In the genomic region with DNA sequence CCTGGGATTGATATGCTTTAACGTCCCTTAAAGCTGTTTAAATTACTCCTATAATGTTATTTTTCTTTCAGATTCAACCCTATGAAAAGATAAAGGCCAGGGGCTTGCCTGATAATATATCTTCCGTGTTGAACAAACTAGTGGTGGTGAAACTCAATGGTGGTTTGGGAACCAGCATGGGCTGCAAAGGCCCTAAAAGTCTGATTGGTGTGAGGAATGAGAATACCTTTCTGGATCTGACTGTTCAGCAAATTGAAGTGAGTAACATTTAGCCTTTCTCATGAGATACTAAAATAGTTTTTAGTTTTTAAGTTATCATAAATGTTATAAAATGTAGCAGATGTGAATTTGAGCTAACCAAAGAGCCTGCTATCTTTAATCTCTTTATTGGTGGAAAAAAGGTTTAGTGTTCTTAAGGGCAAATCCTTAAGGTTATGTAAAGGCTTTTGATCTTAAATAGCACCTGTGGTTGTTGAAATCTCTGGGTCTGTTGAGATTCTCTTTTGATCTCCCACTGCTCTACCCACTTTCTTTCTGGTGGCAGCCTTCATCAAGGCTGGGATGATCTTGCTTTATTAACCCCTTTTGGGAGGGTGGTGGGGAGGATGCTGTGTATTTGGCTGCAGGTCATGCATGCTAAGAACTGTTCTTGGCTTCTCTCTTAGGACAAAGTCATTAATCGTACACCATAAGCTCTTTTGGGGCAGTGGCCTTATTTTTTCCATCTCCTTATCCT, we compare ENCODE assay signal across 22 cellular contexts. TPM values are rescaled to one million over a fixed set of nuclear protein-coding genes. Genes with fewer than 3 reads are reported as not detected.
DNase-seq lines count a peak whose midpoint lies in the region; ATAC-seq and TF ChIP-seq lines count a peak whose summit lies in the region.
"Had no signal": no experiment of that assay in that cellular context is flagged by ENCODE, and none has a peak within 500 bp of the region (broad histone marks: within the 10 kb centered on the region; RNA-seq: fewer than 3 reads in every experiment).

No MANE protein-coding gene starts in this region.

- no peak overlapping the region for H4K5ac ChIP-seq in H9 (ENCODE audit: insufficient read length, low read depth, low read length)

- no peak overlapping the region for H3K4me3 Mint-ChIP-seq in activated T-cell treated with anti-CD3 and anti-CD28 coated beads, Interleukin-2, amount 50 U/mL, for 72 hours
- no peak overlapping the region for H3K4me3 Mint-ChIP-seq in H9
- H3K4me3 Mint-ChIP-seq in activated T-helper 2 cell treated with anti-CD3 and anti-CD28 coated beads, Interferon-gamma antibody, Interleukin-2, Interleukin-4, amounts not matched to agents 10 μg/mL and 5 μg/mL and 100 μg/mL, durations not matched to agents 14 hours and 24 hours and 36 hours (ENCODE audit: low read depth): no peak overlapping the region
- H3K4me3 Mint-ChIP-seq: neural crest cell had no signal

- no peaks in the 10 kb centered on the region for H3K27me3 ChIP-seq in H9 (ENCODE audit: insufficient read depth, low read length)
- no peaks in the 10 kb centered on the region for H3K27me3 ChIP-seq in gastrocnemius medialis
- H3K27me3 ChIP-seq: BLaER1, sigmoid colon had no signal

- peaks cover 27% of the 10 kb centered on the region for H3K4me1 Mint-ChIP-seq in activated T-cell treated with anti-CD3 and anti-CD28 coated beads, Interleukin-2, amount 50 U/mL, for 72 hours (ENCODE audit: low read depth)
- H3K4me1 Mint-ChIP-seq in H9: peaks cover 45 to 65% of the 10 kb centered on the region in 2 experiments
- peaks cover 21% of the 10 kb centered on the region for H3K4me1 Mint-ChIP-seq in activated T-helper 2 cell treated with anti-CD3 and anti-CD28 coated beads, Interferon-gamma antibody, Interleukin-2, Interleukin-4, amounts not matched to agents 10 μg/mL and 5 μg/mL and 100 μg/mL, durations not matched to agents 14 hours and 24 hours and 36 hours (ENCODE audit: low read depth)

- no peak overlapping the region for H3K14ac ChIP-seq in H9 (ENCODE audit: insufficient read depth, low read length)

- no peaks in the 10 kb centered on the region for H3K79me2 ChIP-seq in H9 (ENCODE audit: insufficient read depth, low read length)

- no peak overlapping the region for H3K23ac ChIP-seq in H9 (ENCODE audit: insufficient read length, low read depth, low read length)

- WGBS in H9 (ENCODE audit: extremely low coverage, insufficient read length, low lambda C conversion rate): no CpG with 5 or more reads among the region's 3 CpGs

- H4K8ac ChIP-seq in H9 (replicated peaks; ENCODE audit: insufficient read length, low read depth, low read length): no peak overlapping the region

- H2BK12ac ChIP-seq in H9 (ENCODE audit: insufficient read length, low read depth, low read length): no peak overlapping the region

- intact Hi-C loops in activated T-helper 2 cell treated with anti-CD3 and anti-CD28 coated beads, Interferon-gamma antibody, Interleukin-2, Interleukin-4, amounts not matched to agents 10 μg/mL and 5 μg/mL and 100 μg/mL, durations not matched to agents 14 hours and 24 hours and 36 hours (cut with micrococcal nuclease): no loop called here
- intact Hi-C loops in gastrocnemius medialis (cut with DNase I; ENCODE audit: low total_unique reads): no loop called here

- no peaks in the 10 kb centered on the region for H4K20me1 ChIP-seq in H9 (ENCODE audit: control insufficient read depth, insufficient read depth, insufficient read length)

- H3K27ac ChIP-seq in H9 (ENCODE audit: insufficient read length, low read depth, low read length) (no peak overlapping the region), gastrocnemius medialis (peak overlapping the region; percentile 2 to 90 (median 60))
- H3K27ac ChIP-seq: BLaER1, epithelial cell of prostate, sigmoid colon had no signal

- H3K4ac ChIP-seq in H9 (ENCODE audit: low read depth, low read length): no peak overlapping the region

- no peak for DNase-seq in activated T-cell treated with anti-CD3 and anti-CD28 coated beads, Interleukin-2, amount 50 U/mL, for 72 hours
- DNase-seq in activated T-cell treated with anti-CD3 and anti-CD28 coated beads, Interleukin-2, amount 50 U/mL, for 1 hour: no peak
- DNase-seq in H9 (no peak), gastrocnemius medialis (no peak), OCI-M1 (lab: John Stamatoyannopoulos, UW) (no peak), NCI-H1436 treated with DMSO at 0.1 percent for 48 hours (lab: John Stamatoyannopoulos, UW) (no peak), GDM1 (lab: John Stamatoyannopoulos, UW) (no peak)
- DNase-seq in activated T-helper 2 cell treated with anti-CD3 and anti-CD28 coated beads, Interferon-gamma antibody, Interleukin-2, Interleukin-4, amounts not matched to agents 10 μg/mL and 5 μg/mL and 100 μg/mL, durations not matched to agents 14 hours and 24 hours and 36 hours (ENCODE audit: low spot score): no peak
- DNase-seq: ACHN; left ventricle myocardium superior; midbrain; NCI-H1436; NCI-H524; posterior cingulate gyrus; sigmoid colon; stimulated activated CD4-positive, alpha-beta T cell treated with anti-CD3 and anti-CD28 coated beads, Interleukin-15, amount 100 ng/mL, for 24 hours; T-helper 9 cell had no signal

- no peak overlapping the region for H3K18ac ChIP-seq in H9 (ENCODE audit: insufficient read length, low read depth, low read length)

- H3K27ac Mint-ChIP-seq in activated T-cell treated with anti-CD3 and anti-CD28 coated beads, Interleukin-2, amount 50 U/mL, for 72 hours: peak overlapping the region; percentile 45
- H3K27ac Mint-ChIP-seq in H9: peak overlapping the region in 2 of 3 experiments; percentile 90 to 92; a peak in 4 of 7 replicates
- peak overlapping the region; percentile 77 for H3K27ac Mint-ChIP-seq in activated T-helper 2 cell treated with anti-CD3 and anti-CD28 coated beads, Interferon-gamma antibody, Interleukin-2, Interleukin-4, amounts not matched to agents 10 μg/mL and 5 μg/mL and 100 μg/mL, durations not matched to agents 14 hours and 24 hours and 36 hours

- H3K9me3 Mint-ChIP-seq in activated T-cell treated with anti-CD3 and anti-CD28 coated beads, Interleukin-2, amount 50 U/mL, for 72 hours: no peaks in the 10 kb centered on the region
- no peaks in the 10 kb centered on the region for H3K9me3 Mint-ChIP-seq in H9
- H3K9me3 Mint-ChIP-seq in activated T-helper 2 cell treated with anti-CD3 and anti-CD28 coated beads, Interferon-gamma antibody, Interleukin-2, Interleukin-4, amounts not matched to agents 10 μg/mL and 5 μg/mL and 100 μg/mL, durations not matched to agents 14 hours and 24 hours and 36 hours: no peaks in the 10 kb centered on the region
- H3K9me3 Mint-ChIP-seq: neural crest cell had no signal

- no peak for TF ChIP-seq CTCF in H9 (conservative IDR thresholded peaks at IDR 0.05)
- no peak for TF ChIP-seq CTCF in gastrocnemius medialis (IDR thresholded peaks at IDR 0.05 in 4 of 5, conservative IDR thresholded peaks at IDR 0.05 in 1 of 5)

- H3K79me1 ChIP-seq in H9 (ENCODE audit: insufficient read depth, low read depth, low read length, poor library complexity, severe bottlenecking): peaks cover 3% of the 10 kb centered on the region

- in situ Hi-C loops in gastrocnemius medialis (cut with MboI; ENCODE audit: low sequenced_read_pairs in 4 of 4): loop anchor here in 1 of 4 donors (25.0 kb wide), 1 partner anchor 295 kb away; a partner anchor contains a TSS

- H3K4me2 ChIP-seq in H9 (ENCODE audit: insufficient read depth, insufficient read length, low read length): no peak overlapping the region
- H3K4me2 ChIP-seq: BLaER1 had no signal

- H3K9me3 ChIP-seq in H9 (ENCODE audit: control insufficient read depth, low read depth, low read length): no peaks in the 10 kb centered on the region
- H3K9me3 ChIP-seq in gastrocnemius medialis: no peaks in the 10 kb centered on the region
- H3K9me3 ChIP-seq: BLaER1, HAP-1, sigmoid colon had no signal

- H2AFZ ChIP-seq in H9 (ENCODE audit: low read length): no peak overlapping the region

- no peak overlapping the region for H3K56ac ChIP-seq in H9 (ENCODE audit: insufficient read length, low read depth, low read length)

- H3K36me3 Mint-ChIP-seq in activated T-cell treated with anti-CD3 and anti-CD28 coated beads, Interleukin-2, amount 50 U/mL, for 72 hours (ENCODE audit: insufficient read depth in 2 of 2): peaks cover 0 to 8% of the 10 kb centered on the region in 2 donors
- peaks cover 49 to 85% (median 80%) of the 10 kb centered on the region in 3 experiments for H3K36me3 Mint-ChIP-seq in H9 (ENCODE audit: insufficient read depth in 1 of 3, low read depth in 3 of 3)
- H3K36me3 Mint-ChIP-seq in activated T-helper 2 cell treated with anti-CD3 and anti-CD28 coated beads, Interferon-gamma antibody, Interleukin-2, Interleukin-4, amounts not matched to agents 10 μg/mL and 5 μg/mL and 100 μg/mL, durations not matched to agents 14 hours and 24 hours and 36 hours (ENCODE audit: low read depth): peaks cover 60% of the 10 kb centered on the region

- no peaks in the 10 kb centered on the region for H3K27me3 Mint-ChIP-seq in activated T-cell treated with anti-CD3 and anti-CD28 coated beads, Interleukin-2, amount 50 U/mL, for 72 hours (ENCODE audit: low read depth)
- no peaks in the 10 kb centered on the region for H3K27me3 Mint-ChIP-seq in H9 (ENCODE audit: low read depth)
- no peaks in the 10 kb centered on the region for H3K27me3 Mint-ChIP-seq in activated T-helper 2 cell treated with anti-CD3 and anti-CD28 coated beads, Interferon-gamma antibody, Interleukin-2, Interleukin-4, amounts not matched to agents 10 μg/mL and 5 μg/mL and 100 μg/mL, durations not matched to agents 14 hours and 24 hours and 36 hours (ENCODE audit: low read depth)

- no peak overlapping the region for H2BK120ac ChIP-seq in H9 (ENCODE audit: low read depth, low read length, poor library complexity, severe bottlenecking)

- H4K91ac ChIP-seq in H9 (ENCODE audit: insufficient read length, low read depth, low read length): no peak overlapping the region

- H2BK15ac ChIP-seq in H9 (ENCODE audit: low read depth, low read length): no peak overlapping the region

- no peak overlapping the region for H3K4me3 ChIP-seq in gastrocnemius medialis
- H3K4me3 ChIP-seq: BLaER1, HAP-1, sigmoid colon had no signal

- ATAC-seq in activated T-cell treated with anti-CD3 and anti-CD28 coated beads, Interleukin-2, amount 50 U/mL, for 72 hours (replicated peaks in 1 of 2): peak; percentile 60
- no peak for ATAC-seq in gastrocnemius medialis
- ATAC-seq: left ventricle myocardium superior, SK-N-SH treated with all-trans-retinoic acid at 6 μM for 48 hours had no signal

- H3K9ac ChIP-seq in H9 (ENCODE audit: extremely low read depth, insufficient read length, low read length): no peak overlapping the region
- H3K9ac ChIP-seq: BLaER1 had no signal

- H3K23me2 ChIP-seq in H9 (ENCODE audit: insufficient read length, low read depth, low read length, poor library complexity, severe bottlenecking): no peaks in the 10 kb centered on the region

- TF ChIP-seq POLR2A in gastrocnemius medialis (IDR thresholded peaks at IDR 0.05): no peak

- no peak overlapping the region for H2AK5ac ChIP-seq in H9 (ENCODE audit: insufficient read length, low read length)

- H3K4me1 ChIP-seq in H9 (ENCODE audit: insufficient read depth, low read length): peaks cover 7% of the 10 kb centered on the region
- peaks cover 26 to 33% of the 10 kb centered on the region in 2 donors for H3K4me1 ChIP-seq in gastrocnemius medialis
- H3K4me1 ChIP-seq: BLaER1, HAP-1, sigmoid colon had no signal

- no peak overlapping the region for H3T11ph ChIP-seq in H9 (ENCODE audit: low read length)

- H2BK20ac ChIP-seq in H9 (ENCODE audit: low read depth, low read length, poor library complexity, severe bottlenecking): no peak overlapping the region

- no peak overlapping the region for H2BK5ac ChIP-seq in H9 (ENCODE audit: insufficient read length, low read length)

- H3K36me3 ChIP-seq in gastrocnemius medialis: peaks cover 0 to 57% of the 10 kb centered on the region in 2 donors

RNA-seq across cellular contexts. Expression of a gene that starts 40.9 kb away (rescaled TPM):
- total RNA-seq in activated T-cell treated with anti-CD3 and anti-CD28 coated beads, Interleukin-2, amount 50 U/mL, for 72 hours: 10 to 100 TPM; 89.7 to 93.2 TPM
- total RNA-seq in H9 (2021): 848 and 883 TPM in 2 replicates
- total RNA-seq in activated T-helper 2 cell treated with anti-CD3 and anti-CD28 coated beads, Interferon-gamma antibody, Interleukin-2, Interleukin-4, amounts not matched to agents 10 μg/mL and 5 μg/mL and 100 μg/mL, durations not matched to agents 14 hours and 24 hours and 36 hours: 90.8 and 91.2 TPM in 2 replicates
- total RNA-seq in gastrocnemius medialis: 100 to 1,000 TPM; 398 to 784 (median 580) TPM

Comparison
In these comparisons a context has a peak if more than half of its experiments do, and no peak if none do; other contexts are left out.
1. ATAC-seq: peak in activated T-cell treated with anti-CD3 and anti-CD28 coated beads, Interleukin-2, amount 50 U/mL, for 72 hours (2 of 2); none in gastrocnemius medialis (0 of 2).
2. Peak in every context shown above with its lines, with median percentiles within 50 percentile points of each other: H3K27ac Mint-ChIP-seq.